In genomic region chr3:53255360-53255774, GRCh38 we compare ENCODE assay signal across 8 cellular contexts. TPM values are rescaled to one million over a fixed set of nuclear protein-coding genes. Genes with fewer than 3 reads are reported as not detected.
DNase-seq lines count a peak whose midpoint lies in the region; ATAC-seq, FAIRE-seq and TF ChIP-seq lines count a peak whose summit lies in the region.

No MANE protein-coding gene starts in this region.

- peak overlapping the region; percentile 88 for H3K27ac Mint-ChIP-seq in activated CD8-positive, alpha-beta T cell treated with anti-CD3 and anti-CD28 coated beads, Interleukin-2, amount 10 ng/mL, durations not matched to agents 7 days and 5 days
- peak overlapping the region; percentile 92 for H3K27ac Mint-ChIP-seq in type B pancreatic cell

- POLR2A ChIA-PET in activated CD8-positive, alpha-beta T cell treated with anti-CD3 and anti-CD28 coated beads, Interleukin-2, amount 10 ng/mL, durations not matched to agents 7 days and 5 days (lab: Charles Lee): interaction anchor here (1.0 to 2.0 kb wide), 4 partner anchors 13 to 95 kb away, joined by 3 to 6 read pairs (median 3); no protein-coding TSS in a partner anchor

- H3K9me3 Mint-ChIP-seq in activated CD8-positive, alpha-beta T cell treated with anti-CD3 and anti-CD28 coated beads, Interleukin-2, amount 10 ng/mL, durations not matched to agents 7 days and 5 days (ENCODE audit: insufficient read depth): no peaks in the 10 kb centered on the region
- H3K9me3 Mint-ChIP-seq in type B pancreatic cell: no peaks in the 10 kb centered on the region

- peak; percentile 26 for ATAC-seq in GM21360 (IDR thresholded peaks at IDR 0.05; ENCODE audit: unreplicated experiment)
- peak; percentile 74 for ATAC-seq in activated CD8-positive, alpha-beta T cell treated with anti-CD3 and anti-CD28 coated beads, Interleukin-2, amount 10 ng/mL, durations not matched to agents 7 days and 5 days

- H3K4me1 Mint-ChIP-seq in activated CD8-positive, alpha-beta T cell treated with anti-CD3 and anti-CD28 coated beads, Interleukin-2, amount 10 ng/mL, durations not matched to agents 7 days and 5 days (ENCODE audit: low read depth): peaks cover 40% of the 10 kb centered on the region
- peaks cover 36% of the 10 kb centered on the region for H3K4me1 Mint-ChIP-seq in type B pancreatic cell (ENCODE audit: unreplicated experiment)

- peak; percentile 72 for FAIRE-seq in HTR-8/SVneo (lab: Jason Lieb, UNC)

- no peaks in the 10 kb centered on the region for H3F3A ChIP-seq in neural cell (ENCODE audit: insufficient read depth, low read length, poor library complexity, severe bottlenecking)

- H3K79me2 ChIP-seq in neural cell (replicated peaks; ENCODE audit: insufficient read depth, low read length): peaks cover 43% of the 10 kb centered on the region

- no peak overlapping the region for H2AFZ ChIP-seq in neural cell (ENCODE audit: low read depth, low read length)

- H3K4me2 ChIP-seq in neural cell (ENCODE audit: low read length): peak overlapping the region; percentile 80

- no peaks in the 10 kb centered on the region for H3K9me2 ChIP-seq in neural cell (ENCODE audit: insufficient read depth, low read length)

- H3K9ac ChIP-seq in neural cell (ENCODE audit: low read length): peak overlapping the region; percentile 79

- H3K36me3 ChIP-seq in esophagus (ENCODE audit: control insufficient read depth in 2 of 2, insufficient read depth in 2 of 2, low read length in 1 of 2): peaks cover 0 to 2% of the 10 kb centered on the region in 2 donors
- no peaks in the 10 kb centered on the region for H3K36me3 ChIP-seq in neural cell (ENCODE audit: insufficient read depth, low read length)

- no peaks in the 10 kb centered on the region for H4K20me1 ChIP-seq in neural cell (ENCODE audit: insufficient read depth)

- WGBS in esophagus, 2 donors: 0 to 1% methylated on average over 42 to 49 of the region's 49 CpGs

- DNase-seq in COLO668 (lab: John Stamatoyannopoulos, UW; ENCODE audit: unreplicated experiment) (peak; percentile 74), HTR-8/SVneo (ENCODE audit: insufficient read length, low spot score) (no peak), type B pancreatic cell (ENCODE audit: extremely low spot score, unreplicated experiment) (no peak), Kasumi-1 (lab: John Stamatoyannopoulos, UW) (no peak)
- DNase-seq in activated CD8-positive, alpha-beta T cell treated with anti-CD3 and anti-CD28 coated beads, Interleukin-2, amount 10 ng/mL, durations not matched to agents 7 days and 5 days: peak; percentile 52

- H3K9me3 ChIP-seq in esophagus (ENCODE audit: control insufficient read depth in 2 of 2, insufficient read depth in 1 of 2, low read depth in 1 of 2, low read length in 1 of 2): no peaks in the 10 kb centered on the region
- no peaks in the 10 kb centered on the region for H3K9me3 ChIP-seq in neural cell (ENCODE audit: low read length)

- CTCF ChIA-PET in activated CD8-positive, alpha-beta T cell treated with anti-CD3 and anti-CD28 coated beads, Interleukin-2, amount 10 ng/mL, durations not matched to agents 7 days and 5 days (lab: Charles Lee): interaction anchor here (0.9 to 2.3 kb wide), 3 partner anchors 35 to 96 kb away, joined by 3 to 7 read pairs (median 3); no protein-coding TSS in a partner anchor

- H3K27ac ChIP-seq in esophagus (ENCODE audit: low read depth in 2 of 2, low read length in 1 of 2) (peak overlapping the region; percentile 93 to 95), neural cell (ENCODE audit: low read length) (peak overlapping the region; percentile 80)

- H3K4me3 ChIP-seq in esophagus (ENCODE audit: low read depth in 1 of 2, low read length in 2 of 2) (peak overlapping the region; percentile 90 to 93), neural cell (ENCODE audit: low read length) (peak overlapping the region; percentile 73)

- H3K4me3 Mint-ChIP-seq in activated CD8-positive, alpha-beta T cell treated with anti-CD3 and anti-CD28 coated beads, Interleukin-2, amount 10 ng/mL, durations not matched to agents 7 days and 5 days: peak overlapping the region; percentile 93
- H3K4me3 Mint-ChIP-seq in type B pancreatic cell: peak overlapping the region; percentile 95

- TF ChIP-seq CTCF in neural cell (IDR thresholded peaks at IDR 0.05; ENCODE audit: poor library complexity, severe bottlenecking): no peak
- no peak for TF ChIP-seq CTCF in type B pancreatic cell (conservative IDR thresholded peaks at IDR 0.05)

- TF ChIP-seq EP300 in neural cell (conservative IDR thresholded peaks at IDR 0.05; ENCODE audit: poor library complexity, severe bottlenecking): no peak

- H3K27me3 ChIP-seq in esophagus (ENCODE audit: control insufficient read depth in 1 of 2, insufficient read depth in 2 of 2, low read length in 2 of 2) (no peaks in the 10 kb centered on the region), neural cell (ENCODE audit: insufficient read depth, low read depth, low read length) (no peaks in the 10 kb centered on the region)

- peak; percentile 8 for TF ChIP-seq RAD21 in neural cell (conservative IDR thresholded peaks at IDR 0.05)

- H3K4me1 ChIP-seq in esophagus (ENCODE audit: control insufficient read depth in 2 of 2, insufficient read depth in 2 of 2, low read length in 1 of 2): peaks cover 7 to 15% of the 10 kb centered on the region in 2 donors

- H3K27me3 Mint-ChIP-seq in activated CD8-positive, alpha-beta T cell treated with anti-CD3 and anti-CD28 coated beads, Interleukin-2, amount 10 ng/mL, durations not matched to agents 7 days and 5 days (ENCODE audit: low read depth): peaks cover 6% of the 10 kb centered on the region
- no peaks in the 10 kb centered on the region for H3K27me3 Mint-ChIP-seq in type B pancreatic cell

- peaks cover 17% of the 10 kb centered on the region for H3K36me3 Mint-ChIP-seq in activated CD8-positive, alpha-beta T cell treated with anti-CD3 and anti-CD28 coated beads, Interleukin-2, amount 10 ng/mL, durations not matched to agents 7 days and 5 days (ENCODE audit: low read depth)
- H3K36me3 Mint-ChIP-seq in type B pancreatic cell: peaks cover 8% of the 10 kb centered on the region

TF ChIP-seq in neural cell, 6 proteins besides CTCF, POLR2A, EP300 and RAD21:
- TF ChIP-seq EZH2 (IDR thresholded peaks at IDR 0.05; ENCODE audit: borderline replicate concordance, insufficient read depth, low read length, poor library complexity, severe bottlenecking) (no peak), MXI1 (conservative IDR thresholded peaks at IDR 0.05; ENCODE audit: poor library complexity, severe bottlenecking) (peak; percentile 81), REST (IDR thresholded peaks at IDR 0.05; ENCODE audit: borderline replicate concordance) (peak; percentile 22), TAF1 (IDR thresholded peaks at IDR 0.05; ENCODE audit: low read depth) (no peak), SMC3 (conservative IDR thresholded peaks at IDR 0.05; ENCODE audit: poor library complexity) (no peak), POLR2AphosphoS5 (IDR thresholded peaks at IDR 0.05) (no peak)

RNA-seq across cellular contexts. Expression of gene TKT, which starts 0.5 kb away (rescaled TPM):
- 100 to 1,000 TPM; 315 to 323 TPM for total RNA-seq in activated CD8-positive, alpha-beta T cell treated with anti-CD3 and anti-CD28 coated beads, Interleukin-2, amount 10 ng/mL, durations not matched to agents 7 days and 5 days
- 100 to 1,000 TPM; 264 to 374 TPM for polyA plus RNA-seq in esophagus
- 194 and 246 TPM in 2 replicates for polyA plus RNA-seq in neural cell
- 150 and 173 TPM in 2 replicates for polyA minus RNA-seq in neural cell
- 318 and 518 TPM in 2 replicates for total RNA-seq in type B pancreatic cell (ENCODE audit: low replicate concordance)

Comparison
In these comparisons a context has a peak if more than half of its experiments do, and no peak if none do; other contexts are left out.
1. DNase-seq: peak in COLO668 (single experiment) and activated CD8-positive, alpha-beta T cell treated with anti-CD3 and anti-CD28 coated beads, Interleukin-2, amount 10 ng/mL, durations not matched to agents 7 days and 5 days (single experiment); none in HTR-8/SVneo (single experiment), type B pancreatic cell (single experiment) and Kasumi-1 (0 of 2).